Comparison of ENCODE assay signal across 21 cellular contexts in the genomic region with DNA sequence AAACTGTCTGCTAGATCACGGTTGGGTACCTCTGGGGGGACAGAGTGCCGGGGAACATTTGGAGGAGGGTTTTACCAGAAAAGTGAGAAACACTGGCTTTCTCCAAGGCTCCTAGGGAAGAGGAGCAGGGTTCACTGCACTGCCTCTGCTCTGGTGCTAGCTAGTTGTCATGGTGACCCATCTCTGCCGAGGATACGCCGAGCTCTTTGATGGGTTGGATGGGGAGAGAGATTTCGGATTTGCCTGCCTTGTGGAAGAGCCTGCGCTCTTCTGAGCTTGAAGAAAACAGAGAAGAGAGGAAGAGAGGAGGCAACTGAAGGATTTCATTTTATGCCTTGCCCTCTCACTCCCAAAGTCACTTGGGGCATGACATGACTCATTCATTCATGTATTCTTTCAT.
DNase-seq lines count a peak whose midpoint lies in the region; ATAC-seq, FAIRE-seq and TF ChIP-seq lines count a peak whose summit lies in the region.
"Had no signal": no experiment of that assay in that cellular context is flagged by ENCODE, and none has a peak within 500 bp of the region (broad histone marks: within the 10 kb centered on the region; RNA-seq: fewer than 3 reads in every experiment).

No MANE protein-coding gene starts in this region.

- H2BK20ac ChIP-seq in IMR-90 (ENCODE audit: low read depth, low read length), result peak overlapping the region; percentile 67; the same call in 1 of the 2 replicates

- dilution Hi-C loops in IMR-90 (cut with HindIII; ENCODE audit: low sequenced_read_pairs, unreplicated experiment), result no loop called here

- H4K5ac ChIP-seq in IMR-90 (ENCODE audit: low read depth, low read length), result no peak overlapping the region
- H4K5ac ChIP-seq in mesendoderm (ENCODE audit: low read length), result no peak overlapping the region

- H3K9me3 ChIP-seq in IMR-90 (ENCODE audit: control insufficient read depth, insufficient read depth, low read length) (no peaks in the 10 kb centered on the region), kidney (ENCODE audit: control insufficient read depth in 1 of 2, low read length in 2 of 2) (no peaks in the 10 kb centered on the region)
- H3K9me3 ChIP-seq: HAP-1 had no signal

- BruUV-seq in IMR-90 (replicated peaks; lab: Mats Ljungman, UMichigan), result no TSS peak

- peak overlapping the region in 4 of 5 experiments; percentile 18 to 70 (median 60) for H3K27ac Mint-ChIP-seq in brain

- peaks cover 8% of the 10 kb centered on the region for H3K27me3 Mint-ChIP-seq in brain

- H3K4me2 ChIP-seq in IMR-90 (ENCODE audit: low read depth, low read length) (no peak overlapping the region), mesendoderm (ENCODE audit: low read length) (no peak overlapping the region)

- no peaks in the 10 kb centered on the region for H3K79me2 ChIP-seq in mesendoderm (ENCODE audit: control insufficient read depth, insufficient read depth, low read length)

- H3K18ac ChIP-seq in IMR-90 (ENCODE audit: low read depth, low read length) (0 out of 2 replicates have a peak overlapping the region, but pooled peaks have one; percentile 16), mesendoderm (ENCODE audit: low read length) (no peak overlapping the region)

- H2AFZ ChIP-seq in IMR-90 (replicated peaks; ENCODE audit: low read length, poor library complexity), result no peak overlapping the region

- H4K8ac ChIP-seq in IMR-90 (ENCODE audit: low read depth in 2 of 2, low read length in 2 of 2) (peak overlapping the region in 1 of 2 experiments; percentile 30; a peak in 1 of 4 replicates), mesendoderm (ENCODE audit: low read depth, low read length) (no peak overlapping the region)

- H4K20me1 ChIP-seq in IMR-90 (ENCODE audit: insufficient read depth, low read length), result no peaks in the 10 kb centered on the region

- H3K79me1 ChIP-seq in IMR-90 (ENCODE audit: low read depth in 1 of 2, low read length in 2 of 2), result peaks cover 37 to 89% of the 10 kb centered on the region in 2 experiments
- H3K79me1 ChIP-seq in mesendoderm (ENCODE audit: low read length), result no peaks in the 10 kb centered on the region

- in situ Hi-C loops in IMR-90 (cut with MboI; ENCODE audit: low sequenced_read_pairs), result no loop called here

- H3K4me3 ChIP-seq in IMR-90 (ENCODE audit: insufficient read depth, low read depth, low read length) (no peak overlapping the region), kidney (ENCODE audit: low read length in 2 of 2) (no peak overlapping the region), mesendoderm (ENCODE audit: low read length) (no peak overlapping the region)
- H3K4me3 ChIP-seq: HAP-1 had no signal

- intact Hi-C loops in IMR-90 (cut with micrococcal nuclease), result no loop called here
- intact Hi-C loops in kidney (cut with DNase I), result no loop called here

- H3K23ac ChIP-seq in IMR-90 (ENCODE audit: low read depth, low read length), result no peak overlapping the region
- no peak overlapping the region for H3K23ac ChIP-seq in mesendoderm (ENCODE audit: low read length)

- TF ChIP-seq CTCF in IMR-90 (conservative IDR thresholded peaks at IDR 0.05; ENCODE audit: low read depth, low read length), result no peak
- no peak for TF ChIP-seq CTCF in brain (conservative IDR thresholded peaks at IDR 0.05)
- TF ChIP-seq CTCF in kidney (IDR thresholded peaks at IDR 0.05; ENCODE audit: borderline replicate concordance, extremely low read depth, insufficient read depth), result no peak

- H2BK15ac ChIP-seq in IMR-90 (ENCODE audit: low read depth, low read length) (peak overlapping the region; percentile 35; the same call in 1 of the 3 replicates), mesendoderm (replicated peaks; ENCODE audit: low read depth) (no peak overlapping the region)

- no peak overlapping the region for H2AK9ac ChIP-seq in IMR-90 (replicated peaks; ENCODE audit: low read depth, low read length, poor library complexity)

- H3K56ac ChIP-seq in IMR-90 (ENCODE audit: extremely low read depth, insufficient read depth, low read length) (no peak overlapping the region), mesendoderm (ENCODE audit: low read length) (no peak overlapping the region)

- H2BK120ac ChIP-seq in IMR-90 (ENCODE audit: low read depth, low read length), result 0 out of 2 replicates have a peak overlapping the region, but pooled peaks have one; percentile 17
- H2BK120ac ChIP-seq in mesendoderm (ENCODE audit: low read depth, low read length), result no peak overlapping the region

- CTCF ChIA-PET in IMR-90 (lab: Yijun Ruan, JAX), result interaction anchor here (1.0 to 1.4 kb wide), 2 partner anchors 66 to 71 kb away, joined by 3 read pairs; no protein-coding TSS in a partner anchor

- no peaks in the 10 kb centered on the region for H3K9me3 Mint-ChIP-seq in brain

- FAIRE-seq in kidney (lab: Jason Lieb, UNC), result no peak
- FAIRE-seq: HTR-8/SVneo, RCC 7860 had no signal

- 0 out of 2 replicates have a peak overlapping the region, but pooled peaks have one; percentile 44 for H3K14ac ChIP-seq in IMR-90 (replicated peaks; ENCODE audit: low read depth, low read length)

- H3K27me3 ChIP-seq in IMR-90 (ENCODE audit: control insufficient read depth, insufficient read depth, low read length) (no peaks in the 10 kb centered on the region), mesendoderm (ENCODE audit: insufficient read depth, low read length, poor library complexity) (no peaks in the 10 kb centered on the region)

- H3K4ac ChIP-seq in IMR-90 (ENCODE audit: low read depth, low read length) (peak overlapping the region; percentile 48), mesendoderm (ENCODE audit: low read depth, low read length) (no peak overlapping the region)

- 90% methylated on average over 2 of the region's 7 CpGs; no CpG with 5 or more reads in 1 of the 2 experiments for WGBS in IMR-90 (ENCODE audit: extremely low coverage in 2 of 2, insufficient read length in 1 of 2), 2 experiments
- no CpG with 5 or more reads among the region's 7 CpGs for WGBS in mesendoderm (ENCODE audit: extremely low coverage, insufficient coverage, low lambda C conversion rate)

- peaks cover 53% of the 10 kb centered on the region for H3K9me1 ChIP-seq in IMR-90 (ENCODE audit: insufficient read depth, low read length)

- DNase-seq in IMR-90 (no peak), kidney (peak; percentile 7), mesendoderm (no peak)
- DNase-seq: COR-L47, DMS153, EL, KBM-7, NCI-H1092, NCI-H187 treated with DMSO at 0.1 percent for 48 hours, NCI-H2171 treated with DMSO at 0.1 percent for 48 hours, NCI-H510A treated with DMSO at 0.1 percent for 48 hours, SHP77 had no signal

- POLR2A ChIA-PET in IMR-90 (lab: Charles Lee; ENCODE audit: unreplicated experiment), result no interaction called here

- H4K91ac ChIP-seq in IMR-90 (ENCODE audit: insufficient read depth, low read depth, low read length), result no peak overlapping the region

- TF ChIP-seq POLR2A in IMR-90 (IDR thresholded peaks at IDR 0.05; ENCODE audit: low read depth, low read length), result no peak

- H3K36me3 Mint-ChIP-seq in brain, result no peaks in the 10 kb centered on the region

- H3K27ac ChIP-seq in IMR-90 (ENCODE audit: insufficient read depth, low read length) (no peak overlapping the region), kidney (ENCODE audit: low read depth in 2 of 2, low read length in 2 of 2) (no peak overlapping the region), temporal lobe (ENCODE audit: low read depth, low read length) (peak overlapping the region; percentile 10), mesendoderm (ENCODE audit: low read depth, low read length) (no peak overlapping the region)
- H3K27ac ChIP-seq: C4-2B had no signal

- H3K4me3 Mint-ChIP-seq in brain, result no peak overlapping the region

- peaks cover 75% of the 10 kb centered on the region for H3K4me1 Mint-ChIP-seq in brain

- H3K9ac ChIP-seq in IMR-90 (ENCODE audit: low read depth, low read length), result no peak overlapping the region
- H3K9ac ChIP-seq in kidney (ENCODE audit: low read length in 2 of 2), result no peak overlapping the region
- no peak overlapping the region for H3K9ac ChIP-seq in mesendoderm (ENCODE audit: low read length)

- no peak for TF ChIP-seq RAD21 in IMR-90 (IDR thresholded peaks at IDR 0.05; ENCODE audit: low read length)

- ATAC-seq in IMR-90 (ENCODE audit: low read depth), result no peak
- no peak for ATAC-seq in HG02588 (IDR thresholded peaks at IDR 0.05; ENCODE audit: unreplicated experiment)
- ATAC-seq in GM21576 (IDR thresholded peaks at IDR 0.05; ENCODE audit: unreplicated experiment), result no peak
- ATAC-seq: SK-N-SH treated with all-trans-retinoic acid at 6 μM for 48 hours had no signal

- H3K36me3 ChIP-seq in IMR-90 (ENCODE audit: control insufficient read depth, insufficient read depth, low read length), result peaks cover 23% of the 10 kb centered on the region
- no peaks in the 10 kb centered on the region for H3K36me3 ChIP-seq in kidney (ENCODE audit: control insufficient read depth in 1 of 2, insufficient read depth in 2 of 2, low read length in 2 of 2)
- H3K36me3 ChIP-seq in mesendoderm (ENCODE audit: control insufficient read depth, insufficient read depth, low read length), result no peaks in the 10 kb centered on the region
- H3K36me3 ChIP-seq: HAP-1 had no signal

- peak overlapping the region; percentile 67; the same call in 1 of the 2 replicates for H2AK5ac ChIP-seq in IMR-90 (ENCODE audit: low read depth, low read length)
- H2AK5ac ChIP-seq in mesendoderm (ENCODE audit: low read length), result no peak overlapping the region

- H2BK5ac ChIP-seq in IMR-90 (ENCODE audit: low read depth, low read length, poor library complexity, severe bottlenecking) (no peak overlapping the region), mesendoderm (ENCODE audit: low read length) (no peak overlapping the region)

- H3K4me1 ChIP-seq in IMR-90 (ENCODE audit: control insufficient read depth, insufficient read depth, low read length), result peaks cover 33% of the 10 kb centered on the region
- no peaks in the 10 kb centered on the region for H3K4me1 ChIP-seq in kidney (ENCODE audit: control insufficient read depth in 1 of 2, insufficient read depth in 1 of 2, low read depth in 1 of 2, low read length in 2 of 2)
- peaks cover 6% of the 10 kb centered on the region for H3K4me1 ChIP-seq in mesendoderm (ENCODE audit: control insufficient read depth, low read depth, low read length)
- H3K4me1 ChIP-seq: HAP-1 had no signal

TF ChIP-seq in IMR-90, 13 proteins besides CTCF, POLR2A, EP300 and RAD21 (continues in another document):
- TF ChIP-seq CEBPB (IDR thresholded peaks at IDR 0.05; ENCODE audit: low read depth, low read length) (no peak), RFX5 (IDR thresholded peaks at IDR 0.05; ENCODE audit: low read depth, low read length) (no peak), MAFK (IDR thresholded peaks at IDR 0.05; ENCODE audit: low read depth, low read length) (no peak), NFE2L2 (IDR thresholded peaks at IDR 0.05; ENCODE audit: low read depth, low read length) (no peak)
- TF ChIP-seq, protein P1, sequence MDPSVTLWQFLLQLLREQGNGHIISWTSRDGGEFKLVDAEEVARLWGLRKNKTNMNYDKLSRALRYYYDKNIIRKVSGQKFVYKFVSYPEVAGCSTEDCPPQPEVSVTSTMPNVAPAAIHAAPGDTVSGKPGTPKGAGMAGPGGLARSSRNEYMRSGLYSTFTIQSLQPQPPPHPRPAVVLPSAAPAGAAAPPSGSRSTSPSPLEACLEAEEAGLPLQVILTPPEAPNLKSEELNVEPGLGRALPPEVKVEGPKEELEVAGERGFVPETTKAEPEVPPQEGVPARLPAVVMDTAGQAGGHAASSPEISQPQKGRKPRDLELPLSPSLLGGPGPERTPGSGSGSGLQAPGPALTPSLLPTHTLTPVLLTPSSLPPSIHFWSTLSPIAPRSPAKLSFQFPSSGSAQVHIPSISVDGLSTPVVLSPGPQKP (IDR thresholded peaks at IDR 0.05; ENCODE audit: borderline replicate concordance, low read depth, low read length), result no peak
